ENCODE assay signal across 33 cellular contexts in genomic region chr3:191166366-191166765, GRCh38. TPM values are rescaled to one million over a fixed set of nuclear protein-coding genes. Genes with fewer than 3 reads are reported as not detected.
"Had no signal": no experiment of that assay in that cellular context is flagged by ENCODE, and none has a peak within 500 bp of the region (broad histone marks: within the 10 kb centered on the region; RNA-seq: fewer than 3 reads in every experiment).

No MANE protein-coding gene starts in this region.

- H3K27ac ChIP-seq: colonic mucosa, epithelial cell of prostate, esophagus squamous epithelium, gastrocnemius medialis, heart right ventricle, left lung, lower lobe of right lung had no signal

- H3K27me3 ChIP-seq: colonic mucosa, esophagus squamous epithelium, gastrocnemius medialis, heart right ventricle, left lung had no signal

- H3K4me3 ChIP-seq: colonic mucosa, esophagus squamous epithelium, gastrocnemius medialis, heart right ventricle, left lung, lower lobe of right lung, mucosa of descending colon had no signal

- H3K4me1 Mint-ChIP-seq: endodermal cell, mesothelial cell of epicardium, naive B cell had no signal

- H3K9me3 ChIP-seq: colonic mucosa, esophagus squamous epithelium, gastrocnemius medialis, lower lobe of right lung, mucosa of descending colon had no signal

- H3K9me3 Mint-ChIP-seq: dendritic cell treated with granulocyte-macrophage colony-stimulating factor and Interleukin-4, amounts not matched to agents 40 ng/mL and 50 ng/mL, for 4 days had no signal

- H3K27me3 Mint-ChIP-seq: dendritic cell treated with granulocyte-macrophage colony-stimulating factor and Interleukin-4, amounts not matched to agents 40 ng/mL and 50 ng/mL, for 4 days; effector memory CD8-positive, alpha-beta T cell had no signal

- H3K4me1 ChIP-seq: colonic mucosa, esophagus squamous epithelium, gastrocnemius medialis, left lung, lower lobe of right lung had no signal

- ATAC-seq: effector memory CD8-positive, alpha-beta T cell; esophagus mucosa; gastrocnemius medialis; heart right ventricle; left cardiac atrium; left lung; left ventricle myocardium superior; lower lobe of right lung; mucosa of descending colon had no signal

- FAIRE-seq: endometrium, islet of Langerhans, keratinocyte had no signal

- H3K27ac Mint-ChIP-seq: dendritic cell treated with granulocyte-macrophage colony-stimulating factor and Interleukin-4, amounts not matched to agents 40 ng/mL and 50 ng/mL, for 4 days; effector memory CD8-positive, alpha-beta T cell; endodermal cell; mesothelial cell of epicardium; naive B cell had no signal

- H3K4me3 Mint-ChIP-seq: dendritic cell treated with granulocyte-macrophage colony-stimulating factor and Interleukin-4, amounts not matched to agents 40 ng/mL and 50 ng/mL, for 4 days; effector memory CD8-positive, alpha-beta T cell; endodermal cell; mesothelial cell of epicardium; naive B cell had no signal

- H3K36me3 ChIP-seq: colonic mucosa, esophagus squamous epithelium, gastrocnemius medialis, heart right ventricle, left lung, lower lobe of right lung had no signal

- DNase-seq: colonic mucosa; cortex of kidney; effector CD8-positive, alpha-beta T cell; effector memory CD8-positive, alpha-beta T cell; endodermal cell; erythroblast; esophagus squamous epithelium; foreskin fibroblast; foreskin melanocyte; gastrocnemius medialis; glutamatergic neuron; head of caudate nucleus; heart right ventricle; hippocampal formation; left cardiac atrium; left lung; left ventricle myocardium superior; lower lobe of right lung; mesenchymal stem cell; mucosa of descending colon; naive B cell had no signal

RNA-seq across cellular contexts. Expression of gene OSTN, which starts 32.7 kb away (rescaled TPM):
- total RNA-seq: colonic mucosa, dermis microvascular lymphatic vessel endothelial cell, endodermal cell, esophagus mucosa, esophagus squamous epithelium, glomerular endothelial cell, left lung, left ventricle myocardium superior, lower leg skin, lower lobe of right lung, lung microvascular endothelial cell, mesenteric fat pad, mucosa of descending colon had no signal
- polyA plus RNA-seq: keratinocyte had no signal
